In the genomic region with DNA sequence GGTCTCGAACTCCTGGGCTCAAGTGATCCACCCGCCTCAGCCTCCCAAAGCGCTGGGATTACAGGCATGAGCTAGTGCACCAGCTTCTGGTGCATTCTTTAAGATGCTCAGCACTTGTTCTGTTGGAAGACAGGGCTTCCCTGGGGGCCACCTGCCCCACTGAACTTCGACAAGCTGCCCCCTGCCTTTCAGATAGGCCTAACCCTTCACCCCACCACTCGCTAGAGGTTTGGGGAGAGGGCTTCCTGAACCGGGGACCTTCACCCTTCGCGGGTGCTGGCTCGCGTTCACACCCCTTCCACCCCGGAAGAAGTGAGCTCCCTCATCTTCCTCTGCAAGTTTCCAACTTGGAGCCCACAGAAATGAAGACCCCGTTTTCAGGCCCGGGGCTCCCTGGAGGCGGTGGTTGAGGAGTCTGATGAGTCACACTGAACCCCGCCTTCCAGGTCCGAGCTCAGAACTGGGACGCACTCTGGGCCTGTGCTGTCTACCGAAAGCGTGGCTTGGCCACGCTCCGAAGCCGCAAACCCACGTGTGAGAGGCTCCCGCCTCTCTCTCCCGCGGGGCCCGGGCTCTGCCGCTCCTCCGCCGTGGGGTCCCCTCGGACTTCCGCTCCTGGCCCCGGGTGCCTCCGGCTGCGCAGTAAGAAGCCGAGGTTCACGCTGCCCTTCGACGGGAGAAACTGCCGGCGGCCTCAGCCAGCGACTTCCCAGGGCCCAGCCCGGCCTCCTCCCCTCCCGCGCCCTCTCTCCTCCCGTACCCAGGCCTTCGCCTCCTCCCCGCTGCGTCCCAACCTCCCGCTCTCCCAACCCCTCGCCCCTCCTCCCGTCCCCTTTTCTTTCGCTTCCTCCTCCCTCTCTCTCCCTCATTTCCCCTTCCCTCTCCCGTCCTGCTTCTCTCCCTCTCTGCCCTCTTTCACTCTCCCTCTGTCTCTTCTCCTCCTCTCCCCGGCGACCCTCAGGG, we compare ENCODE assay signal across 8 cellular contexts. TPM values are rescaled to one million over a fixed set of nuclear protein-coding genes. Genes with fewer than 3 reads are reported as not detected.
DNase-seq lines count a peak whose midpoint lies in the region; ATAC-seq and TF ChIP-seq lines count a peak whose summit lies in the region.

No MANE protein-coding gene starts in this region.

- no peak overlapping the region for H3K27ac ChIP-seq in CD8-positive, alpha-beta memory T cell (ENCODE audit: low read depth, low read length)
- H3K27ac ChIP-seq in heart right ventricle (peak overlapping the region; percentile 72 to 96 (median 88)), prostate gland (peak overlapping the region; percentile 85 to 89)

- no peaks in the 10 kb centered on the region for H3K27me3 ChIP-seq in CD8-positive, alpha-beta memory T cell (ENCODE audit: insufficient read depth, low read length, poor library complexity, severe bottlenecking)
- H3K27me3 ChIP-seq in heart right ventricle (no peaks in the 10 kb centered on the region), prostate gland (replicated peaks; ENCODE audit: insufficient read depth) (no peaks in the 10 kb centered on the region)

- ATAC-seq in activated naive CD8-positive, alpha-beta T cell treated with anti-CD3 and anti-CD28 coated beads, Interleukin-2, amount 50 U/mL, for 24 hours, result peak; percentile 76
- ATAC-seq in heart right ventricle (peak; percentile 86 to 94 (median 90)), GM18505 (IDR thresholded peaks at IDR 0.05; ENCODE audit: unreplicated experiment) (no peak)

- POLR2A ChIA-PET in CD8-positive, alpha-beta memory T cell (lab: Charles Lee), result interaction anchor here (0.6 kb wide), 1 partner anchor 72 kb away, joined by 3 read pairs; no protein-coding TSS in a partner anchor

- no peak for TF ChIP-seq CTCF in heart right ventricle (IDR thresholded peaks at IDR 0.05)
- TF ChIP-seq CTCF in prostate gland (IDR thresholded peaks at IDR 0.05), result no peak

- peak overlapping the region in 3 of 8 donors; percentile 6 to 49 (median 10) for H3K27ac Mint-ChIP-seq in CD8-positive, alpha-beta memory T cell
- no peak overlapping the region for H3K27ac Mint-ChIP-seq in activated naive CD8-positive, alpha-beta T cell treated with anti-CD3 and anti-CD28 coated beads, Interleukin-2, amount 50 U/mL, for 24 hours

- H3K4me3 ChIP-seq in CD8-positive, alpha-beta memory T cell (ENCODE audit: low read length), result peak overlapping the region; percentile 38
- peak overlapping the region in 9 of 10 donors; percentile 35 to 59 (median 54) for H3K4me3 ChIP-seq in heart right ventricle
- peak overlapping the region; percentile 44 to 54 for H3K4me3 ChIP-seq in prostate gland

- H3K27me3 Mint-ChIP-seq in CD8-positive, alpha-beta memory T cell, result peaks cover 4 to 23% of the 10 kb centered on the region in 2 donors
- H3K27me3 Mint-ChIP-seq in activated naive CD8-positive, alpha-beta T cell treated with anti-CD3 and anti-CD28 coated beads, Interleukin-2, amount 50 U/mL, for 24 hours, result peaks cover 4% of the 10 kb centered on the region

- CTCF ChIA-PET in CD8-positive, alpha-beta memory T cell (lab: Charles Lee), result interaction anchor here (0.7 to 1.6 kb wide), 4 partner anchors 24 to 129 kb away, joined by 3 to 4 read pairs (median 4); no protein-coding TSS in a partner anchor

- peaks cover 0 to 1% (median 0%) of the 10 kb centered on the region in 3 donors for H3K36me3 Mint-ChIP-seq in CD8-positive, alpha-beta memory T cell
- no peaks in the 10 kb centered on the region for H3K36me3 Mint-ChIP-seq in activated naive CD8-positive, alpha-beta T cell treated with anti-CD3 and anti-CD28 coated beads, Interleukin-2, amount 50 U/mL, for 24 hours (ENCODE audit: low read depth)

- WGBS in heart right ventricle, 2 donors, result 25 to 34% methylated on average over 56 of the region's 56 CpGs
- 19% methylated on average over 56 of the region's 56 CpGs for WGBS in prostate gland

- no peaks in the 10 kb centered on the region for H3K9me3 Mint-ChIP-seq in CD8-positive, alpha-beta memory T cell
- H3K9me3 Mint-ChIP-seq in activated naive CD8-positive, alpha-beta T cell treated with anti-CD3 and anti-CD28 coated beads, Interleukin-2, amount 50 U/mL, for 24 hours, result no peaks in the 10 kb centered on the region

- H3K4me3 Mint-ChIP-seq in CD8-positive, alpha-beta memory T cell, result peak overlapping the region; percentile 45 to 84 (median 71)
- no peak overlapping the region for H3K4me3 Mint-ChIP-seq in activated naive CD8-positive, alpha-beta T cell treated with anti-CD3 and anti-CD28 coated beads, Interleukin-2, amount 50 U/mL, for 24 hours

- peak; percentile 27 to 56 (median 31) for DNase-seq in CD8-positive, alpha-beta memory T cell
- DNase-seq in NOMO-1 (lab: John Stamatoyannopoulos, UW; ENCODE audit: unreplicated experiment in 2 of 2), result peak; percentile 55 to 62
- DNase-seq in activated naive CD8-positive, alpha-beta T cell treated with anti-CD3 and anti-CD28 coated beads, Interleukin-2, amount 50 U/mL, for 24 hours, result peak; percentile 39
- peak; percentile 81 to 82 for DNase-seq in heart right ventricle
- peak; percentile 62 for DNase-seq in prostate gland (ENCODE audit: low spot score)
- DNase-seq in OCI-M1 (lab: John Stamatoyannopoulos, UW), result no peak
- no peak for DNase-seq in NCI-H128 (lab: John Stamatoyannopoulos, UW; ENCODE audit: unreplicated experiment)

- TF ChIP-seq POLR2A in prostate gland (IDR thresholded peaks at IDR 0.05), result no peak
- TF ChIP-seq POLR2A in GM18505 (IDR thresholded peaks at IDR 0.05; ENCODE audit: borderline replicate concordance, extremely low read depth, insufficient read depth, insufficient read length), result no peak

- H3K4me1 ChIP-seq in CD8-positive, alpha-beta memory T cell (ENCODE audit: insufficient read depth, low read length), result no peaks in the 10 kb centered on the region
- H3K4me1 ChIP-seq in heart right ventricle (peaks cover 0 to 52% (median 26%) of the 10 kb centered on the region in 9 donors), prostate gland (replicated peaks) (no peaks in the 10 kb centered on the region)

- peaks cover 0 to 11% (median 2%) of the 10 kb centered on the region in 3 donors for H3K4me1 Mint-ChIP-seq in CD8-positive, alpha-beta memory T cell
- peaks cover 13% of the 10 kb centered on the region for H3K4me1 Mint-ChIP-seq in activated naive CD8-positive, alpha-beta T cell treated with anti-CD3 and anti-CD28 coated beads, Interleukin-2, amount 50 U/mL, for 24 hours

- H3K9me3 ChIP-seq in CD8-positive, alpha-beta memory T cell (ENCODE audit: low read length), result no peaks in the 10 kb centered on the region
- H3K9me3 ChIP-seq in heart right ventricle (no peaks in the 10 kb centered on the region), prostate gland (no peaks in the 10 kb centered on the region)

- intact Hi-C loops in heart right ventricle (cut with DNase I), result loop anchor here in 1 of 10 donors (5.0 kb wide), 1 partner anchor 45 kb away; a partner anchor contains a TSS
- intact Hi-C loops in prostate gland (cut with DNase I), result loop anchor here (5.0 kb wide), 1 partner anchor 45 kb away; a partner anchor contains a TSS

- H3K36me3 ChIP-seq in CD8-positive, alpha-beta memory T cell (ENCODE audit: insufficient read depth, low read length), result no peaks in the 10 kb centered on the region
- H3K36me3 ChIP-seq in heart right ventricle (no peaks in the 10 kb centered on the region), prostate gland (no peaks in the 10 kb centered on the region)

RNA-seq across cellular contexts. Expression of a gene that starts 47.5 kb away (rescaled TPM):
- total RNA-seq in CD8-positive, alpha-beta memory T cell, result 10 to 100 TPM; 93.0 to 98.4 TPM
- 61.0 TPM for polyA plus RNA-seq in CD8-positive, alpha-beta memory T cell
- total RNA-seq in heart right ventricle, result 10 to 100 TPM; 36.4 to 45.7 (median 41.0) TPM
- polyA plus RNA-seq in heart right ventricle, result 10 to 100 TPM in 1 of 2 donors, 1 to 10 TPM in 1; 8.6 to 11.6 TPM
- total RNA-seq in prostate gland, result 100 to 1,000 TPM; 145 to 166 TPM

Comparison
In these comparisons a context has a peak if more than half of its experiments do, and no peak if none do; other contexts are left out.
1. DNase-seq: peak in CD8-positive, alpha-beta memory T cell (5 of 5), NOMO-1 (2 of 2), activated naive CD8-positive, alpha-beta T cell treated with anti-CD3 and anti-CD28 coated beads, Interleukin-2, amount 50 U/mL, for 24 hours (single experiment), heart right ventricle (2 of 2) and prostate gland (single experiment); none in OCI-M1 (single experiment) and NCI-H128 (single experiment).
2. Peak in every context shown above with its lines, with median percentiles within 50 percentile points of each other: H3K4me3 ChIP-seq.